9 cellular contexts compared by ENCODE assay signal in genomic region chr19:43425567-43426392, GRCh38. TPM values are rescaled to one million over a fixed set of nuclear protein-coding genes. Genes with fewer than 3 reads are reported as not detected.
DNase-seq lines count a peak whose midpoint lies in the region; ATAC-seq and TF ChIP-seq lines count a peak whose summit lies in the region.
"Had no signal": no experiment of that assay in that cellular context is flagged by ENCODE, and none has a peak within 500 bp of the region (broad histone marks: within the 10 kb centered on the region; RNA-seq: fewer than 3 reads in every experiment).

No MANE protein-coding gene starts in this region.

- no peaks in the 10 kb centered on the region for H3K27me3 ChIP-seq in dorsolateral prefrontal cortex
- H3K27me3 ChIP-seq: SJSA1 had no signal

- H3K27ac ChIP-seq in dorsolateral prefrontal cortex: no peak overlapping the region
- H3K27ac ChIP-seq: SJSA1 had no signal

- DNase-seq in GM10248 (ENCODE audit: extremely low spot score): no peak
- peak; percentile 61 for DNase-seq in NCI-H2196 (lab: John Stamatoyannopoulos, UW; ENCODE audit: unreplicated experiment)
- DNase-seq in dorsolateral prefrontal cortex: peak in 1 of 10 donors; percentile 10
- peak; percentile 83 for DNase-seq in renal cortical epithelial cell (ENCODE audit: low read depth)

- ATAC-seq in HG02763 (IDR thresholded peaks at IDR 0.05; ENCODE audit: unreplicated experiment) (no peak), GM19035 (IDR thresholded peaks at IDR 0.05; ENCODE audit: unreplicated experiment) (no peak), GM19463 (IDR thresholded peaks at IDR 0.05; ENCODE audit: unreplicated experiment) (no peak)

- intact Hi-C loops in dorsolateral prefrontal cortex (cut with DNase I): no loop called here

- CTCF ChIA-PET in GM10248 (lab: Yijun Ruan, JAX): interaction anchor here (0.7 to 1.5 kb wide), 5 partner anchors 13 to 78 kb away, joined by 3 to 4 read pairs (median 4); no protein-coding TSS in a partner anchor

- H3K4me3 ChIP-seq in dorsolateral prefrontal cortex: no peak overlapping the region
- H3K4me3 ChIP-seq: lung, SJSA1 had no signal

- TF ChIP-seq CTCF in GM10248 (IDR thresholded peaks at IDR 0.05; ENCODE audit: control extremely low read depth, extremely low read depth, low read depth, missing control alignments) (peak; percentile 45), dorsolateral prefrontal cortex (IDR thresholded peaks at IDR 0.05 in 54 of 56, conservative IDR thresholded peaks at IDR 0.05 in 2 of 56; ENCODE audit: low read depth in 1 of 56, partially characterized antibody in 56 of 56) (peak in 47 of 56 donors; percentile 16 to 60 (median 34))

- POLR2A ChIA-PET in GM10248 (lab: Yijun Ruan, JAX): no interaction called here

RNA-seq across cellular contexts. Expression of gene TEX101, which starts 11.1 kb away (rescaled TPM):
- total RNA-seq in dorsolateral prefrontal cortex (under 1 TPM in 9 of 120 experiments, not detected in 111; 0.43 to 0.82 (median 0.50) TPM), renal cortical epithelial cell (not detected in 2 replicates)
- total RNA-seq: lung, SJSA1 had no signal

RNA-seq across cellular contexts. Expression of gene LYPD3, which starts 39.6 kb away (rescaled TPM):
- 1 to 10 TPM in 7 of 120 experiments, under 1 TPM in 63, not detected in 50; 0.26 to 2.0 (median 0.53) TPM for total RNA-seq in dorsolateral prefrontal cortex
- total RNA-seq in renal cortical epithelial cell: 0.20 TPM in 1 of 2 replicates, not detected in the other
